In genomic region chr9:84828101-84828500, GRCh38 we compare ENCODE assay signal across 27 cellular contexts.
"Had no signal": no experiment of that assay in that cellular context is flagged by ENCODE, and none has a peak within 500 bp of the region (broad histone marks: within the 10 kb centered on the region; RNA-seq: fewer than 3 reads in every experiment).

No MANE protein-coding gene starts in this region.

- H3K27me3 ChIP-seq: ovary, transverse colon had no signal

- H3K9me3 ChIP-seq: ovary, stomach, transverse colon had no signal

- H3K4me1 ChIP-seq: stomach had no signal

- H3K4me3 ChIP-seq: ovary, smooth muscle cell, stomach, transverse colon had no signal

- DNase-seq: activated CD4-positive, alpha-beta memory T cell treated with anti-CD3 and anti-CD28 coated beads for 36 hours; activated CD4-positive, alpha-beta T cell treated with anti-CD3 and anti-CD28 coated beads, Interleukin-2, amount 10 ng/mL, durations not matched to agents 24 days and 14 days; activated CD4-positive, CD25-positive, alpha-beta regulatory T cell treated with anti-CD3 and anti-CD28 coated beads, Interleukin-2, amount 50 U/mL, for 72 hours; activated CD8-positive, alpha-beta memory T cell treated with anti-CD3 and anti-CD28 coated beads, Interleukin-2, amount 50 U/mL, for 4 hours; activated gamma-delta T cell treated with Interleukin-2 at 50 U/mL for 16 hours; activated naive CD4-positive, alpha-beta T cell treated with anti-CD3 and anti-CD28 coated beads, Interleukin-2, amount 50 U/mL, for 16 hours; activated T-cell treated with anti-CD3 and anti-CD28 coated beads, Interleukin-2, amount 50 U/mL, for 24 hours; amygdala; effector CD8-positive, alpha-beta T cell; glutamatergic neuron; islet precursor cell; left ventricle myocardium superior; nephron progenitor cell; ovary; retina; stimulated activated CD4-positive, alpha-beta T cell treated with anti-CD3 and anti-CD28 coated beads, Interleukin-15, amount 100 ng/mL, for 24 hours; stimulated activated CD4-positive, alpha-beta T cell treated with anti-CD3 and anti-CD28 coated beads, Interleukin-2, amount 100 ng/mL, for 24 hours; stimulated activated naive B cell treated with anti-CD40 and anti-IgM and Interleukin-4, amounts not matched to agents 10 μg/mL and 1 μg/mL and 100 μg/mL, for 72 hours; stomach; T-helper 17 cell; transverse colon had no signal

- H3K27ac ChIP-seq: epithelial cell of prostate, ovary, stomach, transverse colon had no signal

- H3K4me2 ChIP-seq: smooth muscle cell had no signal

- FAIRE-seq: bronchial epithelial cell, endometrium, frontal cortex had no signal

- H3K36me3 ChIP-seq: ovary, stomach, transverse colon had no signal

- ATAC-seq: activated T-helper 17 cell treated with anti-CD3 and anti-CD28 coated beads, Interleukin-2, amount 50 U/mL, for 72 hours; stimulated activated naive B cell treated with anti-CD40 and anti-IgM and Interleukin-4, amounts not matched to agents 10 μg/mL and 1 μg/mL and 100 μg/mL, for 72 hours; T-helper 17 cell had no signal
